Comparison of ENCODE assay signal across 33 cellular contexts in genomic region chr19:41682437-41682836, GRCh38. TPM values are rescaled to one million over a fixed set of nuclear protein-coding genes. Genes with fewer than 3 reads are reported as not detected.
"Had no signal": no experiment of that assay in that cellular context is flagged by ENCODE, and none has a peak within 500 bp of the region (broad histone marks: within the 10 kb centered on the region; RNA-seq: fewer than 3 reads in every experiment).

No MANE protein-coding gene starts in this region.

- H3K4me1 ChIP-seq: esophagus squamous epithelium, heart right ventricle, neural progenitor cell, prostate gland, right atrium auricular region, stomach, tibial artery, upper lobe of left lung, vagina had no signal

- H3K4me3 ChIP-seq: coronary artery, esophagus squamous epithelium, heart right ventricle, lung, neural progenitor cell, prostate gland, right atrium auricular region, stomach, tibial artery, upper lobe of left lung, vagina had no signal

- ATAC-seq: heart right ventricle; left lobe of liver; naive thymus-derived CD4-positive, alpha-beta T cell; sciatic nerve; stimulated activated effector memory CD8-positive, alpha-beta T cell treated with anti-CD3 and anti-CD28 coated beads, Interleukin-12 subunit alpha, Interleukin-12 subunit beta, amount 100 ng/mL, for 72 hours had no signal

- H3K27ac ChIP-seq: coronary artery, esophagus squamous epithelium, heart right ventricle, neural progenitor cell, prostate gland, right atrium auricular region, stomach, tibial artery, upper lobe of left lung, vagina had no signal

- H3K9ac ChIP-seq: neural progenitor cell had no signal

- H3K36me3 ChIP-seq: esophagus squamous epithelium, heart right ventricle, neural progenitor cell, prostate gland, right atrium auricular region, stomach, tibial artery, upper lobe of left lung, vagina had no signal

- DNase-seq: dermis blood vessel endothelial cell; effector memory CD4-positive, alpha-beta T cell; esophagus squamous epithelium; foreskin melanocyte; glutamatergic neuron; heart right ventricle; hippocampal formation; immature natural killer cell; naive thymus-derived CD4-positive, alpha-beta T cell; nucleus accumbens; stimulated activated CD4-positive, alpha-beta T cell treated with anti-CD3 and anti-CD28 coated beads, Interleukin-2, amount 100 ng/mL, for 24 hours; stimulated activated CD4-positive, alpha-beta T cell treated with anti-CD3 and anti-CD28 coated beads, Interleukin-4, amount 100 ng/mL, for 24 hours; stimulated activated naive CD4-positive, alpha-beta T cell treated with Interleukin-2 at 50 U/mL for 16 hours; stomach; tibial artery; upper lobe of left lung had no signal

- H3K27me3 ChIP-seq: neural progenitor cell, right atrium auricular region, tibial artery, upper lobe of left lung, vagina had no signal

- H2AFZ ChIP-seq: neural progenitor cell had no signal

- H3K4me2 ChIP-seq: neural progenitor cell had no signal

- H3K9me3 ChIP-seq: esophagus squamous epithelium, heart right ventricle, prostate gland, right atrium auricular region, stomach, tibial artery, upper lobe of left lung, vagina had no signal

RNA-seq across cellular contexts. Expression of gene CEACAM7, which starts 5.6 kb away (rescaled TPM):
- total RNA-seq: chondrocyte; endothelial cell of umbilical vein; epithelial cell of proximal tubule; heart right ventricle; left lobe of liver; liver; mononuclear cell; naive thymus-derived CD4-positive, alpha-beta T cell; osteocyte; prostate gland; right atrium auricular region; sciatic nerve; temporal lobe had no signal
- polyA plus RNA-seq: heart right ventricle; immature natural killer cell; keratinocyte; naive thymus-derived CD4-positive, alpha-beta T cell had no signal

RNA-seq across cellular contexts. Expression of gene CEACAM5, which starts 26.0 kb away (rescaled TPM):
- total RNA-seq: chondrocyte; dermis blood vessel endothelial cell; endothelial cell of umbilical vein; epithelial cell of proximal tubule; heart right ventricle; liver; mononuclear cell; naive thymus-derived CD4-positive, alpha-beta T cell; osteocyte; right atrium auricular region had no signal
- polyA plus RNA-seq: endothelial cell of umbilical vein; immature natural killer cell; keratinocyte; naive thymus-derived CD4-positive, alpha-beta T cell had no signal

RNA-seq across cellular contexts. Expression of gene CEACAM4, which starts 55.6 kb away (rescaled TPM):
- total RNA-seq: chondrocyte, dermis blood vessel endothelial cell, endothelial cell of umbilical vein, epithelial cell of proximal tubule, osteocyte, temporal lobe, vagina had no signal
- polyA plus RNA-seq: endothelial cell of umbilical vein; keratinocyte; naive thymus-derived CD4-positive, alpha-beta T cell had no signal
